In genomic region chr17:45256114-45256966, GRCh38 we compare ENCODE assay signal across 11 cellular contexts. TPM values are rescaled to one million over a fixed set of nuclear protein-coding genes. Genes with fewer than 3 reads are reported as not detected.
DNase-seq lines count a peak whose midpoint lies in the region; ATAC-seq and TF ChIP-seq lines count a peak whose summit lies in the region.
"Had no signal": no experiment of that assay in that cellular context is flagged by ENCODE, and none has a peak within 500 bp of the region (broad histone marks: within the 10 kb centered on the region; RNA-seq: fewer than 3 reads in every experiment).

No MANE protein-coding gene starts in this region.

- 0 out of 2 replicates have a peak, but pooled peaks cover 2% of the 10 kb centered on the region for H3F3A ChIP-seq in Loucy (ENCODE audit: low read depth)

- H3K36me3 ChIP-seq in Loucy (ENCODE audit: insufficient read depth, low read length) = no peaks in the 10 kb centered on the region
- H3K36me3 ChIP-seq in neuronal stem cell (replicated peaks in 1 of 2; ENCODE audit: control insufficient read depth in 2 of 2, insufficient read depth in 2 of 2, low read length in 2 of 2) = no peaks in the 10 kb centered on the region

- H3K27me3 ChIP-seq in Loucy (ENCODE audit: insufficient read depth, low read length, poor library complexity, severe bottlenecking) = no peaks in the 10 kb centered on the region
- peaks cover 0 to 13% (median 2%) of the 10 kb centered on the region in 3 experiments for H3K27me3 ChIP-seq in neuronal stem cell (ENCODE audit: control insufficient read depth in 3 of 3, insufficient read depth in 3 of 3, low read depth in 1 of 3, low read length in 3 of 3)

- H2AFZ ChIP-seq in Loucy (ENCODE audit: low read length) = no peak overlapping the region
- H2AFZ ChIP-seq in neuronal stem cell (ENCODE audit: low read length) = no peak overlapping the region

- peak; percentile 51 for TF ChIP-seq CTCF in Loucy (conservative IDR thresholded peaks at IDR 0.05; ENCODE audit: low read length)

- H3K4me1 ChIP-seq in Loucy (ENCODE audit: insufficient read depth, low read length, poor library complexity, severe bottlenecking) (peaks cover 27% of the 10 kb centered on the region), neuronal stem cell (ENCODE audit: control insufficient read depth in 2 of 2, insufficient read depth in 1 of 2, low read depth in 1 of 2, low read length in 2 of 2) (peaks cover 0 to 9% of the 10 kb centered on the region in 2 donors)

- no peak overlapping the region for H3K4ac ChIP-seq in neuronal stem cell (ENCODE audit: low read length)

- no peak overlapping the region for H2BK15ac ChIP-seq in neuronal stem cell (ENCODE audit: low read length)

- no peak overlapping the region for H3K27ac ChIP-seq in neuronal stem cell (replicated peaks; ENCODE audit: low read length)

- ATAC-seq in activated naive CD8-positive, alpha-beta T cell treated with anti-CD3 and anti-CD28 coated beads, Interleukin-2, amount 50 U/mL, for 24 hours = peak; percentile 31

- H3K36me3 Mint-ChIP-seq in activated naive CD8-positive, alpha-beta T cell treated with anti-CD3 and anti-CD28 coated beads, Interleukin-2, amount 50 U/mL, for 24 hours (ENCODE audit: low read depth) = peaks cover 2% of the 10 kb centered on the region

- no peak overlapping the region for H3K18ac ChIP-seq in neuronal stem cell (ENCODE audit: low read length)

- no peaks in the 10 kb centered on the region for H3K79me2 ChIP-seq in Loucy (ENCODE audit: insufficient read depth, low read length)

- H3K9me3 ChIP-seq in Loucy (ENCODE audit: insufficient read depth, low read depth, low read length) (no peaks in the 10 kb centered on the region), neuronal stem cell (replicated peaks in 1 of 2; ENCODE audit: control insufficient read depth in 2 of 2, insufficient read depth in 1 of 2, low read depth in 1 of 2, low read length in 2 of 2) (no peaks in the 10 kb centered on the region)

- no peak overlapping the region for H3K23ac ChIP-seq in neuronal stem cell (ENCODE audit: low read depth, low read length, poor library complexity)

- peak overlapping the region; percentile 30 for H2AK5ac ChIP-seq in neuronal stem cell (ENCODE audit: low read depth, low read length)

- H3K4me2 ChIP-seq in Loucy (ENCODE audit: low read depth, low read length, poor library complexity, severe bottlenecking) (peak overlapping the region; percentile 54), neuronal stem cell (ENCODE audit: insufficient read depth, low read length, poor library complexity, severe bottlenecking) (no peak overlapping the region)

- H3K9ac ChIP-seq in Loucy (ENCODE audit: low read depth, low read length, poor library complexity, severe bottlenecking) (peak overlapping the region; percentile 54), neuronal stem cell (ENCODE audit: low read depth, low read length, poor library complexity) (no peak overlapping the region)

- no peak overlapping the region for H4K8ac ChIP-seq in neuronal stem cell (ENCODE audit: low read depth, low read length)

- peak overlapping the region; percentile 53 for H3K27ac Mint-ChIP-seq in activated naive CD8-positive, alpha-beta T cell treated with anti-CD3 and anti-CD28 coated beads, Interleukin-2, amount 50 U/mL, for 24 hours

- peak; percentile 23 for DNase-seq in NCI-H82 (lab: John Stamatoyannopoulos, UW)
- DNase-seq in NCI-H82 treated with DMSO at 0.1 percent for 48 hours (lab: John Stamatoyannopoulos, UW; ENCODE audit: unreplicated experiment) = no peak
- no peak for DNase-seq in activated naive CD8-positive, alpha-beta T cell treated with anti-CD3 and anti-CD28 coated beads, Interleukin-2, amount 50 U/mL, for 24 hours
- DNase-seq in neuronal stem cell (ENCODE audit: low spot score) = no peak
- no peak for DNase-seq in DMS 273 (lab: John Stamatoyannopoulos, UW; ENCODE audit: unreplicated experiment)
- DNase-seq in superior temporal gyrus (ENCODE audit: extremely low spot score) = no peak
- DNase-seq in inferior parietal cortex (ENCODE audit: extremely low spot score) = no peak
- DNase-seq: 8988T, activated gamma-delta T cell, NCI-H524 treated with DMSO at 0.1 percent for 48 hours had no signal

- no peak overlapping the region for H3K14ac ChIP-seq in neuronal stem cell (ENCODE audit: low read length)

- no peaks in the 10 kb centered on the region for H3K27me3 Mint-ChIP-seq in activated naive CD8-positive, alpha-beta T cell treated with anti-CD3 and anti-CD28 coated beads, Interleukin-2, amount 50 U/mL, for 24 hours

- no peak overlapping the region for H2BK120ac ChIP-seq in neuronal stem cell (ENCODE audit: low read depth, low read length)

- H2BK12ac ChIP-seq in neuronal stem cell (ENCODE audit: low read length) = no peak overlapping the region

- no CpG with 5 or more reads among the region's 14 CpGs for WGBS in neuronal stem cell (ENCODE audit: extremely low coverage in 2 of 2, insufficient read length in 2 of 2, insufficient replicate concordance in 1 of 2), 2 donors

- no peak overlapping the region for H4K91ac ChIP-seq in neuronal stem cell (ENCODE audit: low read depth, low read length, poor library complexity)

- no peaks in the 10 kb centered on the region for H4K20me1 ChIP-seq in Loucy (ENCODE audit: insufficient read depth, low read length, poor library complexity, severe bottlenecking)

- H3K4me3 ChIP-seq in Loucy (ENCODE audit: low read length, poor library complexity, severe bottlenecking) (peak overlapping the region; percentile 27), neuronal stem cell (ENCODE audit: low read length in 2 of 2) (no peak overlapping the region)

- H3K4me3 Mint-ChIP-seq in activated naive CD8-positive, alpha-beta T cell treated with anti-CD3 and anti-CD28 coated beads, Interleukin-2, amount 50 U/mL, for 24 hours = no peak overlapping the region

- no peaks in the 10 kb centered on the region for H3K9me3 Mint-ChIP-seq in activated naive CD8-positive, alpha-beta T cell treated with anti-CD3 and anti-CD28 coated beads, Interleukin-2, amount 50 U/mL, for 24 hours

- peaks cover 63% of the 10 kb centered on the region for H3K4me1 Mint-ChIP-seq in activated naive CD8-positive, alpha-beta T cell treated with anti-CD3 and anti-CD28 coated beads, Interleukin-2, amount 50 U/mL, for 24 hours

- H3K9me2 ChIP-seq in Loucy (replicated peaks; ENCODE audit: low read depth, low read length) = no peaks in the 10 kb centered on the region

- H2BK5ac ChIP-seq in neuronal stem cell (ENCODE audit: low read length) = no peak overlapping the region

- no peaks in the 10 kb centered on the region for H3K79me1 ChIP-seq in neuronal stem cell (ENCODE audit: low read depth, low read length)

RNA-seq across cellular contexts. Expression of gene SPATA32, which starts 5.6 kb away (rescaled TPM):
- polyA plus RNA-seq in neuronal stem cell (2013, experiment 1 of 2) = 0.04 TPM
- polyA plus RNA-seq in neuronal stem cell (2013, experiment 2 of 2) = 0.01 TPM

RNA-seq across cellular contexts. Expression of gene FMNL1, which starts 34.7 kb away (rescaled TPM):
- polyA plus RNA-seq in neuronal stem cell (2013, experiment 1 of 2) = 2.8 TPM
- polyA plus RNA-seq in neuronal stem cell (2013, experiment 2 of 2) = 2.9 TPM
